1 cellular context compared by ENCODE assay signal in the genomic region with DNA sequence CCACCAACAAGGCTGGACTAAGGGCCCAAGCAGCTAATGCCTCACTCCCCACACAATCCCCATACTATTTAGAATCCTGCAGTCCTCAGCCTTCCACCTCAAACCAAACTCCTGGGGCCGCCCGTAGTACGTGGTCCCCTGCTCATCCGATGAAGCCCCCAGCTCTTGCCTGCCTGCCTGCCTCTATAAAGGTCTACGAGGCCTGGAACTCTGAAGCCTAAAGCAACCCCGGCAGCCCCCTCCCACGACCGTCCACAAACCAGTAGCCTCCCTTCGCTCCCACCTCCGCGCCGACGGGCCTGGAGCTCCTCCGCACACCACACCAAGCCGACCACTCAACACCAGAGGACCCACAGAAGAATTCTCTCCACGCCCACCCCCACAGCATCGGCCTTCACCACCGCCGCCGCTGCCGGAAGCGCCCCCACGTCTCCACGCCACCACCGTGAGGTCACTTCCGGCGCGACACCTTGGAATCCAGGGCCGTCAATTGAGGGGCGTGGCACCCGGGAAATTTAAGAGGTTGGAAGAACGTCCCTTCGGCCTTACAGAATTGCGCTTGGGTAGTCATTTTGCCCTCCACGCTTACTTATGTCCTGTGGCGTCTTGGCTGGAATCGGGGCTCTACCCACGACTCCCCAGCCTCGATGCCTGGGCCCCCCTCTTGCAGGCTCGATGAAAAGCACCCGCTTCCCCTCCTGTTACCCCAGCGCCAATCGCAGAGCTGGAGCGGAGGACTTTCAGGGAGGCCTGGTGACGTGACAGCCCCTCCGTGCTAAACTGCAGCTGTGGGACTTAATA.
TF ChIP-seq lines count a peak whose summit lies in the region.

A gene with protein sequence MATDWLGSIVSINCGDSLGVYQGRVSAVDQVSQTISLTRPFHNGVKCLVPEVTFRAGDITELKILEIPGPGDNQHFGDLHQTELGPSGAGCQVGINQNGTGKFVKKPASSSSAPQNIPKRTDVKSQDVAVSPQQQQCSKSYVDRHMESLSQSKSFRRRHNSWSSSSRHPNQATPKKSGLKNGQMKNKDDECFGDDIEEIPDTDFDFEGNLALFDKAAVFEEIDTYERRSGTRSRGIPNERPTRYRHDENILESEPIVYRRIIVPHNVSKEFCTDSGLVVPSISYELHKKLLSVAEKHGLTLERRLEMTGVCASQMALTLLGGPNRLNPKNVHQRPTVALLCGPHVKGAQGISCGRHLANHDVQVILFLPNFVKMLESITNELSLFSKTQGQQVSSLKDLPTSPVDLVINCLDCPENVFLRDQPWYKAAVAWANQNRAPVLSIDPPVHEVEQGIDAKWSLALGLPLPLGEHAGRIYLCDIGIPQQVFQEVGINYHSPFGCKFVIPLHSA (minus strand): TSS at position 428 of the 801 bp plus-strand sequence. CDS start 20,900 bp downstream, outside the sequence.

TF ChIP-seq in K562, 482 proteins besides CTCF, POLR2A, EP300 and RAD21 (continued from another document and continues in another):
- TF ChIP-seq, protein P1, sequence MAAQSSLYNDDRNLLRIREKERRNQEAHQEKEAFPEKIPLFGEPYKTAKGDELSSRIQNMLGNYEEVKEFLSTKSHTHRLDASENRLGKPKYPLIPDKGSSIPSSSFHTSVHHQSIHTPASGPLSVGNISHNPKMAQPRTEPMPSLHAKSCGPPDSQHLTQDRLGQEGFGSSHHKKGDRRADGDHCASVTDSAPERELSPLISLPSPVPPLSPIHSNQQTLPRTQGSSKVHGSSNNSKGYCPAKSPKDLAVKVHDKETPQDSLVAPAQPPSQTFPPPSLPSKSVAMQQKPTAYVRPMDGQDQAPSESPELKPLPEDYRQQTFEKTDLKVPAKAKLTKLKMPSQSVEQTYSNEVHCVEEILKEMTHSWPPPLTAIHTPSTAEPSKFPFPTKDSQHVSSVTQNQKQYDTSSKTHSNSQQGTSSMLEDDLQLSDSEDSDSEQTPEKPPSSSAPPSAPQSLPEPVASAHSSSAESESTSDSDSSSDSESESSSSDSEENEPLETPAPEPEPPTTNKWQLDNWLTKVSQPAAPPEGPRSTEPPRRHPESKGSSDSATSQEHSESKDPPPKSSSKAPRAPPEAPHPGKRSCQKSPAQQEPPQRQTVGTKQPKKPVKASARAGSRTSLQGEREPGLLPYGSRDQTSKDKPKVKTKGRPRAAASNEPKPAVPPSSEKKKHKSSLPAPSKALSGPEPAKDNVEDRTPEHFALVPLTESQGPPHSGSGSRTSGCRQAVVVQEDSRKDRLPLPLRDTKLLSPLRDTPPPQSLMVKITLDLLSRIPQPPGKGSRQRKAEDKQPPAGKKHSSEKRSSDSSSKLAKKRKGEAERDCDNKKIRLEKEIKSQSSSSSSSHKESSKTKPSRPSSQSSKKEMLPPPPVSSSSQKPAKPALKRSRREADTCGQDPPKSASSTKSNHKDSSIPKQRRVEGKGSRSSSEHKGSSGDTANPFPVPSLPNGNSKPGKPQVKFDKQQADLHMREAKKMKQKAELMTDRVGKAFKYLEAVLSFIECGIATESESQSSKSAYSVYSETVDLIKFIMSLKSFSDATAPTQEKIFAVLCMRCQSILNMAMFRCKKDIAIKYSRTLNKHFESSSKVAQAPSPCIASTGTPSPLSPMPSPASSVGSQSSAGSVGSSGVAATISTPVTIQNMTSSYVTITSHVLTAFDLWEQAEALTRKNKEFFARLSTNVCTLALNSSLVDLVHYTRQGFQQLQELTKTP (IDR thresholded peaks at IDR 0.05; ENCODE audit: low read depth in 1 of 2, partially characterized antibody in 2 of 2) = peak in 1 of 2 experiments; percentile 51
- TF ChIP-seq RB1 (IDR thresholded peaks at IDR 0.05; ENCODE audit: low read depth) (peak; percentile 53; the same call in 1 of the 2 replicates), HNRNPUL1 (IDR thresholded peaks at IDR 0.05; ENCODE audit: low read length) (no peak), TEAD4 (IDR thresholded peaks at IDR 0.05; ENCODE audit: low read length) (peak; percentile 68), TEAD4 (CRISPR knock-in tag; IDR thresholded peaks at IDR 0.05; ENCODE audit: borderline replicate concordance) (peak; percentile 58; the same call in 1 of the 2 replicates), ARHGAP35 (IDR thresholded peaks at IDR 0.05; ENCODE audit: partially characterized antibody) (no peak), KHSRP (IDR thresholded peaks at IDR 0.05) (no peak), PML (IDR thresholded peaks at IDR 0.05; ENCODE audit: low read length) (peak; percentile 32; the same call in 1 of the 2 replicates), BACH1 (tag; IDR thresholded peaks at IDR 0.05) (no peak), ZNF239 (CRISPR knock-in tag; IDR thresholded peaks at IDR 0.05) (no peak), RFX5 (IDR thresholded peaks at IDR 0.05; ENCODE audit: low read depth, low read length) (no peak), CBX5 (IDR thresholded peaks at IDR 0.05; ENCODE audit: borderline replicate concordance, low read depth) (no peak), HSF4 (CRISPR knock-in tag; IDR thresholded peaks at IDR 0.05; ENCODE audit: borderline replicate concordance) (no peak)
- TF ChIP-seq, protein P2, sequence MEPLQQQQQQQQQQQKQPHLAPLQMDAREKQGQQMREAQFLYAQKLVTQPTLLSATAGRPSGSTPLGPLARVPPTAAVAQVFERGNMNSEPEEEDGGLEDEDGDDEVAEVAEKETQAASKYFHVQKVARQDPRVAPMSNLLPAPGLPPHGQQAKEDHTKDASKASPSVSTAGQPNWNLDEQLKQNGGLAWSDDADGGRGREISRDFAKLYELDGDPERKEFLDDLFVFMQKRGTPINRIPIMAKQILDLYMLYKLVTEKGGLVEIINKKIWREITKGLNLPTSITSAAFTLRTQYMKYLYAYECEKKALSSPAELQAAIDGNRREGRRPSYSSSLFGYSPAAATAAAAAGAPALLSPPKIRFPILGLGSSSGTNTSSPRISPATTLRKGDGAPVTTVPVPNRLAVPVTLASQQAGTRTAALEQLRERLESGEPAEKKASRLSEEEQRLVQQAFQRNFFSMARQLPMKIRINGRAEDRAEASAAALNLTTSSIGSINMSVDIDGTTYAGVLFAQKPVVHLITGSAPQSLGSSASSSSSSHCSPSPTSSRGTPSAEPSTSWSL (CRISPR knock-in tag; IDR thresholded peaks at IDR 0.05; ENCODE audit: borderline replicate concordance) = no peak
- TF ChIP-seq, protein P3, sequence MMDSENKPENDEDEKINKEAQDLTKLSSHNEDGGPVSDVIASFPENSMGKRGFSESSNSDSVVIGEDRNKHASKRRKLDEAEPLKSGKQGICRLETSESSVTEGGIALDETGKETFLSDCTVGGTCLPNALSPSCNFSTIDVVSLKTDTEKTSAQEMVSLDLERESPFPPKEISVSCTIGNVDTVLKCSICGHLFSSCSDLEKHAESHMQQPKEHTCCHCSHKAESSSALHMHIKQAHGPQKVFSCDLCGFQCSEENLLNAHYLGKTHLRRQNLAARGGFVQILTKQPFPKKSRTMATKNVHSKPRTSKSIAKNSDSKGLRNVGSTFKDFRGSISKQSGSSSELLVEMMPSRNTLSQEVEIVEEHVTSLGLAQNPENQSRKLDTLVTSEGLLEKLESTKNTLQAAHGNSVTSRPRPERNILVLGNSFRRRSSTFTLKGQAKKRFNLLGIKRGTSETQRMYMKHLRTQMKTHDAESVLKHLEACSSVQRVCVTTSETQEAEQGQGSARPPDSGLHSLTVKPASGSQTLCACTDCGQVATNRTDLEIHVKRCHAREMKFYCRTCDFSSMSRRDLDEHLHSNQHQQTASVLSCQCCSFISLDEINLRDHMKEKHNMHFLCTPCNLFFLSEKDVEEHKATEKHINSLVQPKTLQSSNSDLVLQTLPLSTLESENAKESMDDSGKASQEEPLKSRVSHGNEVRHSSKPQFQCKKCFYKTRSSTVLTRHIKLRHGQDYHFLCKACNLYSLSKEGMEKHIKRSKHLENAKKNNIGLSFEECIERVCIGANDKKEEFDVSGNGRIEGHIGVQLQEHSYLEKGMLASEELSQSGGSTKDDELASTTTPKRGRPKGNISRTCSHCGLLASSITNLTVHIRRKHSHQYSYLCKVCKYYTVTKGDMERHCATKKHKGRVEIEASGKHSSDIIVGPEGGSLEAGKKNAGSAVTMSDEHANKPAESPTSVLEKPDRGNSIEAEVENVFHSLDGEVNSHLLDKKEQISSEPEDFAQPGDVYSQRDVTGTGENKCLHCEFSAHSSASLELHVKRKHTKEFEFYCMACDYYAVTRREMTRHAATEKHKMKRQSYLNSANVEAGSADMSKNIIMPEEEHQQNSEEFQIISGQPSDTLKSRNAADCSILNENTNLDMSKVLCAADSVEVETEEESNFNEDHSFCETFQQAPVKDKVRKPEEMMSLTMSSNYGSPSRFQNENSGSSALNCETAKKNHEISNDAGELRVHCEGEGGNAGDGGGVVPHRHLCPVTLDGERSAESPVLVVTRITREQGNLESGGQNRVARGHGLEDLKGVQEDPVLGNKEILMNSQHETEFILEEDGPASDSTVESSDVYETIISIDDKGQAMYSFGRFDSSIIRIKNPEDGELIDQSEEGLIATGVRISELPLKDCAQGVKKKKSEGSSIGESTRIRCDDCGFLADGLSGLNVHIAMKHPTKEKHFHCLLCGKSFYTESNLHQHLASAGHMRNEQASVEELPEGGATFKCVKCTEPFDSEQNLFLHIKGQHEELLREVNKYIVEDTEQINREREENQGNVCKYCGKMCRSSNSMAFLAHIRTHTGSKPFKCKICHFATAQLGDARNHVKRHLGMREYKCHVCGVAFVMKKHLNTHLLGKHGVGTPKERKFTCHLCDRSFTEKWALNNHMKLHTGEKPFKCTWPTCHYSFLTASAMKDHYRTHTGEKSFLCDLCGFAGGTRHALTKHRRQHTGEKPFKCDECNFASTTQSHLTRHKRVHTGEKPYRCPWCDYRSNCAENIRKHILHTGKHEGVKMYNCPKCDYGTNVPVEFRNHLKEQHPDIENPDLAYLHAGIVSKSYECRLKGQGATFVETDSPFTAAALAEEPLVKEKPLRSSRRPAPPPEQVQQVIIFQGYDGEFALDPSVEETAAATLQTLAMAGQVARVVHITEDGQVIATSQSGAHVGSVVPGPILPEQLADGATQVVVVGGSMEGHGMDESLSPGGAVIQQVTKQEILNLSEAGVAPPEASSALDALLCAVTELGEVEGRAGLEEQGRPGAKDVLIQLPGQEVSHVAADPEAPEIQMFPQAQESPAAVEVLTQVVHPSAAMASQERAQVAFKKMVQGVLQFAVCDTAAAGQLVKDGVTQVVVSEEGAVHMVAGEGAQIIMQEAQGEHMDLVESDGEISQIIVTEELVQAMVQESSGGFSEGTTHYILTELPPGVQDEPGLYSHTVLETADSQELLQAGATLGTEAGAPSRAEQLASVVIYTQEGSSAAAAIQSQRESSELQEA (IDR thresholded peaks at IDR 0.05; ENCODE audit: low read depth) = no peak
- TF ChIP-seq, protein P4, sequence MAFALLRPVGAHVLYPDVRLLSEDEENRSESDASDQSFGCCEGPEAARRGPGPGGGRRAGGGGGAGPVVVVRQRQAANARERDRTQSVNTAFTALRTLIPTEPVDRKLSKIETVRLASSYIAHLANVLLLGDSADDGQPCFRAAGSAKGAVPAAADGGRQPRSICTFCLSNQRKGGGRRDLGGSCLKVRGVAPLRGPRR (CRISPR knock-in tag; IDR thresholded peaks at IDR 0.05) = no peak
- TF ChIP-seq, protein P5, sequence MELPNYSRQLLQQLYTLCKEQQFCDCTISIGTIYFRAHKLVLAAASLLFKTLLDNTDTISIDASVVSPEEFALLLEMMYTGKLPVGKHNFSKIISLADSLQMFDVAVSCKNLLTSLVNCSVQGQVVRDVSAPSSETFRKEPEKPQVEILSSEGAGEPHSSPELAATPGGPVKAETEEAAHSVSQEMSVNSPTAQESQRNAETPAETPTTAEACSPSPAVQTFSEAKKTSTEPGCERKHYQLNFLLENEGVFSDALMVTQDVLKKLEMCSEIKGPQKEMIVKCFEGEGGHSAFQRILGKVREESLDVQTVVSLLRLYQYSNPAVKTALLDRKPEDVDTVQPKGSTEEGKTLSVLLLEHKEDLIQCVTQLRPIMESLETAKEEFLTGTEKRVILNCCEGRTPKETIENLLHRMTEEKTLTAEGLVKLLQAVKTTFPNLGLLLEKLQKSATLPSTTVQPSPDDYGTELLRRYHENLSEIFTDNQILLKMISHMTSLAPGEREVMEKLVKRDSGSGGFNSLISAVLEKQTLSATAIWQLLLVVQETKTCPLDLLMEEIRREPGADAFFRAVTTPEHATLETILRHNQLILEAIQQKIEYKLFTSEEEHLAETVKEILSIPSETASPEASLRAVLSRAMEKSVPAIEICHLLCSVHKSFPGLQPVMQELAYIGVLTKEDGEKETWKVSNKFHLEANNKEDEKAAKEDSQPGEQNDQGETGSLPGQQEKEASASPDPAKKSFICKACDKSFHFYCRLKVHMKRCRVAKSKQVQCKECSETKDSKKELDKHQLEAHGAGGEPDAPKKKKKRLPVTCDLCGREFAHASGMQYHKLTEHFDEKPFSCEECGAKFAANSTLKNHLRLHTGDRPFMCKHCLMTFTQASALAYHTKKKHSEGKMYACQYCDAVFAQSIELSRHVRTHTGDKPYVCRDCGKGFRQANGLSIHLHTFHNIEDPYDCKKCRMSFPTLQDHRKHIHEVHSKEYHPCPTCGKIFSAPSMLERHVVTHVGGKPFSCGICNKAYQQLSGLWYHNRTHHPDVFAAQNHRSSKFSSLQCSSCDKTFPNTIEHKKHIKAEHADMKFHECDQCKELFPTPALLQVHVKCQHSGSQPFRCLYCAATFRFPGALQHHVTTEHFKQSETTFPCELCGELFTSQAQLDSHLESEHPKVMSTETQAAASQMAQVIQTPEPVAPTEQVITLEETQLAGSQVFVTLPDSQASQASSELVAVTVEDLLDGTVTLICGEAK (IDR thresholded peaks at IDR 0.05) = peak; percentile 99
- TF ChIP-seq, protein P5 (CRISPR knock-in tag; IDR thresholded peaks at IDR 0.05) = no peak
- TF ChIP-seq, protein P6, sequence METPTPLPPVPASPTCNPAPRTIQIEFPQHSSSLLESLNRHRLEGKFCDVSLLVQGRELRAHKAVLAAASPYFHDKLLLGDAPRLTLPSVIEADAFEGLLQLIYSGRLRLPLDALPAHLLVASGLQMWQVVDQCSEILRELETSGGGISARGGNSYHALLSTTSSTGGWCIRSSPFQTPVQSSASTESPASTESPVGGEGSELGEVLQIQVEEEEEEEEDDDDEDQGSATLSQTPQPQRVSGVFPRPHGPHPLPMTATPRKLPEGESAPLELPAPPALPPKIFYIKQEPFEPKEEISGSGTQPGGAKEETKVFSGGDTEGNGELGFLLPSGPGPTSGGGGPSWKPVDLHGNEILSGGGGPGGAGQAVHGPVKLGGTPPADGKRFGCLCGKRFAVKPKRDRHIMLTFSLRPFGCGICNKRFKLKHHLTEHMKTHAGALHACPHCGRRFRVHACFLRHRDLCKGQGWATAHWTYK (CRISPR knock-in tag; IDR thresholded peaks at IDR 0.05) = no peak
